In genomic region chr16:66520406-66521194, GRCh38 we compare ENCODE assay signal across 13 cellular contexts. TPM values are rescaled to one million over a fixed set of nuclear protein-coding genes. Genes with fewer than 3 reads are reported as not detected.
A peak's percentile ranks its signal among the peaks of the same experiment; 100 is the strongest.
DNase-seq lines count a peak whose midpoint lies in the region; ATAC-seq, FAIRE-seq and TF ChIP-seq lines count a peak whose summit lies in the region.
"Had no signal": no experiment of that assay in that cellular context is flagged by ENCODE, and none has a peak within 500 bp of the region (broad histone marks: within the 10 kb centered on the region; RNA-seq: fewer than 3 reads in every experiment).

No MANE protein-coding gene starts in this region.

- TF ChIP-seq POLR2A in erythroblast (IDR thresholded peaks at IDR 0.05; ENCODE audit: low read length) (peak; percentile 26), gastrocnemius medialis (IDR thresholded peaks at IDR 0.05) (no peak)

- no peaks in the 10 kb centered on the region; the same call in 1 of the 2 replicates for H3K27me3 Mint-ChIP-seq in HFFc6 (ENCODE audit: insufficient read depth)
- H3K27me3 Mint-ChIP-seq: type B pancreatic cell had no signal

- in situ Hi-C loops in gastrocnemius medialis (cut with MboI; ENCODE audit: low sequenced_read_pairs in 4 of 4), result no loop called here

- peak overlapping the region; percentile 9; the same call in 1 of the 2 replicates for H3K4me3 Mint-ChIP-seq in HFFc6
- H3K4me3 Mint-ChIP-seq: type B pancreatic cell had no signal

- FAIRE-seq in urothelium cell line (lab: Jason Lieb, UNC), result no peak
- FAIRE-seq: pancreas had no signal

- H3K4me1 Mint-ChIP-seq in HFFc6 (ENCODE audit: low read depth), result peaks cover 59% of the 10 kb centered on the region

- H3K27me3 ChIP-seq in RWPE2 (ENCODE audit: insufficient read depth, poor library complexity, severe bottlenecking), result no peaks in the 10 kb centered on the region
- H3K27me3 ChIP-seq in gastrocnemius medialis, result no peaks in the 10 kb centered on the region
- H3K27me3 ChIP-seq: pancreas had no signal

- DNase-seq in HFFc6 (no peak), RWPE2 (ENCODE audit: low spot score) (no peak), erythroblast (lab: John Stamatoyannopoulos, UW) (no peak), gastrocnemius medialis (peak; percentile 43 to 55), urothelium cell line (ENCODE audit: low spot score) (no peak), D341Med (ENCODE audit: low spot score) (no peak)
- DNase-seq: HCEC 1CT, NCI-H2081 had no signal

- peaks cover 23% of the 10 kb centered on the region for H3K36me3 ChIP-seq in RWPE2 (ENCODE audit: low read depth)
- peaks cover 0 to 3% of the 10 kb centered on the region in 2 donors for H3K36me3 ChIP-seq in gastrocnemius medialis

- peaks cover 36% of the 10 kb centered on the region for H3K4me1 ChIP-seq in RWPE2 (ENCODE audit: insufficient read depth, poor library complexity, severe bottlenecking)
- peaks cover 45 to 74% of the 10 kb centered on the region in 2 donors for H3K4me1 ChIP-seq in gastrocnemius medialis

- TF ChIP-seq CTCF in HFFc6 (IDR thresholded peaks at IDR 0.05) (no peak), RWPE2 (IDR thresholded peaks at IDR 0.05; ENCODE audit: poor library complexity, severe bottlenecking) (no peak), gastrocnemius medialis (IDR thresholded peaks at IDR 0.05 in 4 of 5, conservative IDR thresholded peaks at IDR 0.05 in 1 of 5) (no peak)

- no peaks in the 10 kb centered on the region for H3K9me3 ChIP-seq in RWPE2 (ENCODE audit: severe bottlenecking)
- no peaks in the 10 kb centered on the region for H3K9me3 ChIP-seq in gastrocnemius medialis
- H3K9me3 ChIP-seq: pancreas had no signal

- H3K36me3 Mint-ChIP-seq in HFFc6 (ENCODE audit: low read depth), result peaks cover 16% of the 10 kb centered on the region

- H3K4me3 ChIP-seq in RWPE2 (ENCODE audit: severe bottlenecking), result no peak overlapping the region
- H3K4me3 ChIP-seq in gastrocnemius medialis, result no peak overlapping the region
- H3K4me3 ChIP-seq: pancreas had no signal

- H3K27ac ChIP-seq in RWPE2 (ENCODE audit: poor library complexity, severe bottlenecking) (peak overlapping the region; percentile 74), gastrocnemius medialis (peak overlapping the region; percentile 50 to 97 (median 68))

- no peaks in the 10 kb centered on the region for H3K9me3 Mint-ChIP-seq in HFFc6
- H3K9me3 Mint-ChIP-seq: type B pancreatic cell had no signal

- no peak overlapping the region for H3K27ac Mint-ChIP-seq in HFFc6
- H3K27ac Mint-ChIP-seq: type B pancreatic cell had no signal

- intact Hi-C loops in gastrocnemius medialis (cut with DNase I; ENCODE audit: low total_unique reads), result no loop called here

- ATAC-seq in RWPE2 (ENCODE audit: low read depth), result no peak
- no peak for ATAC-seq in gastrocnemius medialis
- no peak for ATAC-seq in HG03565 (IDR thresholded peaks at IDR 0.05; ENCODE audit: unreplicated experiment)
- no peak for ATAC-seq in HG03108 (IDR thresholded peaks at IDR 0.05; ENCODE audit: unreplicated experiment)

RNA-seq across cellular contexts. Expression of gene TK2, which starts 29.3 kb away (rescaled TPM):
- total RNA-seq in HFFc6 (2021; fragmentation: NEBNext Ultra II Directional; extraction: Animal tissue kit (Norgen Biotek cat#: 25700)), result 10 to 100 TPM; 29.1 to 43.8 (median 32.6) TPM
- total RNA-seq in gastrocnemius medialis, result 10 to 100 TPM; 10.6 to 22.7 (median 15.5) TPM

RNA-seq across cellular contexts. Expression of gene CKLF, which starts 31.8 kb away (rescaled TPM):
- 10 to 100 TPM; 44.7 to 61.4 (median 56.8) TPM for total RNA-seq in HFFc6 (2021; fragmentation: NEBNext Ultra II Directional; extraction: Animal tissue kit (Norgen Biotek cat#: 25700))
- total RNA-seq in gastrocnemius medialis, result 1 to 10 TPM; 5.8 to 8.5 (median 6.9) TPM

RNA-seq across cellular contexts. Expression of gene CMTM1, which starts 45.6 kb away (rescaled TPM):
- total RNA-seq in HFFc6 (2021; fragmentation: NEBNext Ultra II Directional; extraction: Animal tissue kit (Norgen Biotek cat#: 25700)), result 1 to 10 TPM; 4.2 to 5.5 (median 4.9) TPM
- under 1 TPM in 1 of 4 donors, not detected in 3; 0.31 TPM for total RNA-seq in gastrocnemius medialis

RNA-seq across cellular contexts. Expression of gene CMTM2, which starts 58.7 kb away (rescaled TPM):
- not detected for total RNA-seq in HFFc6 (2021; fragmentation: NEBNext Ultra II Directional; extraction: Animal tissue kit (Norgen Biotek cat#: 25700))
- not detected for total RNA-seq in gastrocnemius medialis
- total RNA-seq: fibroblast of lung had no signal

Comparison
In these comparisons a context has a peak if more than half of its experiments do, and no peak if none do; other contexts are left out.
1. DNase-seq: peak in gastrocnemius medialis (2 of 2); none in HFFc6 (single experiment), RWPE2 (single experiment), erythroblast (0 of 2), urothelium cell line (single experiment) and D341Med (single experiment).
2. RNA of gene CKLF, which starts 31.8 kb away (total RNA-seq): 44.7 to 61.4 TPM in HFFc6; 5.8 to 8.5 TPM in gastrocnemius medialis; every median in the first group is over 4 times any median in the second.